2 cellular contexts compared by ENCODE assay signal in the genomic region with DNA sequence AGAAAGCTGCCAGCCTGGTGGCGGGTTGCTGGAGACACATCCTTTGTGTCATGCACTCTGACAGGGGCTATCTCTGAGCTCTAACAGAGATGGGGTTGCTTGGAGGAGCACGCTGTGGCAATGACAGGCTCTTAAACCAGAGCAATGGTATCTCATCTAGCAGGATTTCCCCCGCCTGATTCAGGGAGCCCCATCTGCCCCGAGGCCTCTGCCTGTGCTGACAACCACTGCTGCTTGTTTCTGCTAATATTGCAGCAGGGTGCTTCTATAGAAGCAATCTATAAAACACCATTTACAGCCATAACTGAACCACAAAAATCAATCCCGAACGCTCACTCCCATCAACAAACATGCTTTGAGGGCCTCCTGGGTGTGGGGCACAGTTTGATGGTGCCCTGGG.
TF ChIP-seq lines count a peak whose summit lies in the region.

No MANE protein-coding gene starts in this region.

TF ChIP-seq in HepG2, 621 proteins besides CTCF, POLR2A, EP300 and RAD21:
- TF ChIP-seq FOXJ3 (CRISPR knock-in tag; IDR thresholded peaks at IDR 0.05; ENCODE audit: borderline replicate concordance) (no peak), ZNF737 (CRISPR knock-in tag; IDR thresholded peaks at IDR 0.05; ENCODE audit: borderline replicate concordance) (0 out of 2 replicates have a peak, but pooled peaks have one; percentile 35)
TF ChIP-seq in HepG2: peak in this region for 1.

TF ChIP-seq in K562, 482 proteins besides CTCF, POLR2A, EP300 and RAD21:
- no peak for TF ChIP-seq ATF7 (IDR thresholded peaks at IDR 0.05)
- TF ChIP-seq, protein P1, sequence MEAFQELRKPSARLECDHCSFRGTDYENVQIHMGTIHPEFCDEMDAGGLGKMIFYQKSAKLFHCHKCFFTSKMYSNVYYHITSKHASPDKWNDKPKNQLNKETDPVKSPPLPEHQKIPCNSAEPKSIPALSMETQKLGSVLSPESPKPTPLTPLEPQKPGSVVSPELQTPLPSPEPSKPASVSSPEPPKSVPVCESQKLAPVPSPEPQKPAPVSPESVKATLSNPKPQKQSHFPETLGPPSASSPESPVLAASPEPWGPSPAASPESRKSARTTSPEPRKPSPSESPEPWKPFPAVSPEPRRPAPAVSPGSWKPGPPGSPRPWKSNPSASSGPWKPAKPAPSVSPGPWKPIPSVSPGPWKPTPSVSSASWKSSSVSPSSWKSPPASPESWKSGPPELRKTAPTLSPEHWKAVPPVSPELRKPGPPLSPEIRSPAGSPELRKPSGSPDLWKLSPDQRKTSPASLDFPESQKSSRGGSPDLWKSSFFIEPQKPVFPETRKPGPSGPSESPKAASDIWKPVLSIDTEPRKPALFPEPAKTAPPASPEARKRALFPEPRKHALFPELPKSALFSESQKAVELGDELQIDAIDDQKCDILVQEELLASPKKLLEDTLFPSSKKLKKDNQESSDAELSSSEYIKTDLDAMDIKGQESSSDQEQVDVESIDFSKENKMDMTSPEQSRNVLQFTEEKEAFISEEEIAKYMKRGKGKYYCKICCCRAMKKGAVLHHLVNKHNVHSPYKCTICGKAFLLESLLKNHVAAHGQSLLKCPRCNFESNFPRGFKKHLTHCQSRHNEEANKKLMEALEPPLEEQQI (IDR thresholded peaks at IDR 0.05) = no peak
- no peak for TF ChIP-seq NCOA4 (IDR thresholded peaks at IDR 0.05; ENCODE audit: partially characterized antibody)
- TF ChIP-seq EP400 (IDR thresholded peaks at IDR 0.05) = no peak
- TF ChIP-seq SREBF2 (CRISPR knock-in tag; IDR thresholded peaks at IDR 0.05) = no peak
- TF ChIP-seq TRIM28 (IDR thresholded peaks at IDR 0.05) = no peak
- no peak for TF ChIP-seq KLF16 (IDR thresholded peaks at IDR 0.05)
- TF ChIP-seq, protein P2, sequence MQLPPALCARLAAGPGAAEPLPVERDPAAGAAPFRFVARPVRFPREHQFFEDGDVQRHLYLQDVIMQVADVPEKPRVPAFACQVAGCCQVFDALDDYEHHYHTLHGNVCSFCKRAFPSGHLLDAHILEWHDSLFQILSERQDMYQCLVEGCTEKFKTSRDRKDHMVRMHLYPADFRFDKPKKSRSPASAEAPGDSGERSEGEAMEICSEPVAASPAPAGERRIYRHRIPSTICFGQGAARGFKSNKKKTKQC (CRISPR knock-in tag; IDR thresholded peaks at IDR 0.05) = no peak
- no peak for TF ChIP-seq TAL1 (IDR thresholded peaks at IDR 0.05)
- no peak for TF ChIP-seq TEAD1 (CRISPR knock-in tag; IDR thresholded peaks at IDR 0.05)
